13 cellular contexts compared by ENCODE assay signal in genomic region chr5:82494942-82495341, GRCh38.
DNase-seq lines count a peak whose midpoint lies in the region; ATAC-seq and TF ChIP-seq lines count a peak whose summit lies in the region.
"Had no signal": no experiment of that assay in that cellular context is flagged by ENCODE, and none has a peak within 500 bp of the region (broad histone marks: within the 10 kb centered on the region; RNA-seq: fewer than 3 reads in every experiment).

No MANE protein-coding gene starts in this region.

- no peaks in the 10 kb centered on the region for H3K79me2 ChIP-seq in PC-3 (ENCODE audit: low read length)

- BruUV-seq in PC-3 (replicated peaks; lab: Mats Ljungman, UMichigan), result no TSS peak

- H3K27me3 Mint-ChIP-seq in nephron progenitor cell (ENCODE audit: low read depth, poor library complexity), result no peaks in the 10 kb centered on the region
- H3K27me3 Mint-ChIP-seq: naive B cell had no signal

- no peak overlapping the region for H3K9ac ChIP-seq in PC-3 (ENCODE audit: low read length)

- TF ChIP-seq CTCF in AG04450 (IDR thresholded peaks at IDR 0.05; ENCODE audit: low read depth, low read length) (peak; percentile 44), PC-3 (conservative IDR thresholded peaks at IDR 0.05; ENCODE audit: low read depth, low read length) (peak; percentile 56), fibroblast of villous mesenchyme (IDR thresholded peaks at IDR 0.05; ENCODE audit: insufficient read depth, low read depth, low read length) (peak; percentile 52), nephron progenitor cell (IDR thresholded peaks at IDR 0.05) (no peak)

- no peaks in the 10 kb centered on the region for H4K20me1 ChIP-seq in PC-3 (ENCODE audit: low read length)

- no peak overlapping the region for H3K4me2 ChIP-seq in PC-3 (ENCODE audit: low read length)

- no peaks in the 10 kb centered on the region for H3K36me3 ChIP-seq in PC-3 (ENCODE audit: low read depth, low read length)
- H3K36me3 ChIP-seq: MG63 had no signal

- CTCF ChIA-PET in AG04450 (lab: Charles Lee), result interaction anchor here (0.6 to 1.6 kb wide), 5 partner anchors 10 to 183 kb away, joined by 3 to 4 read pairs (median 3); no protein-coding TSS in a partner anchor
- CTCF ChIA-PET in PC-3 (lab: Charles Lee), result interaction anchor here (0.7 kb wide), 1 partner anchor 488 kb away, joined by 4 read pairs; no protein-coding TSS in a partner anchor

- no peak overlapping the region for H3K27ac ChIP-seq in AG04450 (ENCODE audit: low read depth, low read length)
- H3K27ac ChIP-seq in PC-3 (ENCODE audit: low read length), result no peak overlapping the region

- H3K4me3 Mint-ChIP-seq in nephron progenitor cell, result no peak overlapping the region
- H3K4me3 Mint-ChIP-seq: naive B cell had no signal

- ATAC-seq in PC-3, result no peak
- no peak for ATAC-seq in left colon
- no peak for ATAC-seq in HG02885 (IDR thresholded peaks at IDR 0.05; ENCODE audit: poor library complexity, unreplicated experiment)
- no peak for ATAC-seq in HG02938 (IDR thresholded peaks at IDR 0.05; ENCODE audit: unreplicated experiment)

- no peaks in the 10 kb centered on the region for H3K4me1 ChIP-seq in PC-3 (ENCODE audit: insufficient read depth, low read length)

- H3K27me3 ChIP-seq in AG04450 (ENCODE audit: control insufficient read depth, insufficient read depth, low read length) (peaks cover 3% of the 10 kb centered on the region), PC-3 (ENCODE audit: low read length) (no peaks in the 10 kb centered on the region)
- H3K27me3 ChIP-seq: MG63 had no signal

- POLR2A ChIA-PET in AG04450 (lab: Yijun Ruan, JAX) (no interaction called here), PC-3 (lab: Charles Lee; ENCODE audit: unreplicated experiment) (no interaction called here)

- peaks cover 5% of the 10 kb centered on the region for H3K36me3 Mint-ChIP-seq in nephron progenitor cell (ENCODE audit: low read depth)
- H3K36me3 Mint-ChIP-seq: naive B cell had no signal

- H3K27ac Mint-ChIP-seq in nephron progenitor cell, result no peak overlapping the region
- H3K27ac Mint-ChIP-seq: naive B cell had no signal

- no peaks in the 10 kb centered on the region for H3K9me3 ChIP-seq in AG04450 (ENCODE audit: control insufficient read depth, insufficient read depth, low read length)
- H3K9me3 ChIP-seq in PC-3 (ENCODE audit: low read length), result no peaks in the 10 kb centered on the region

- H3K4me3 ChIP-seq in AG04450 (ENCODE audit: low read depth, low read length) (no peak overlapping the region), PC-3 (ENCODE audit: low read length) (no peak overlapping the region), fibroblast of villous mesenchyme (ENCODE audit: low read depth, low read length) (no peak overlapping the region)
- H3K4me3 ChIP-seq: MG63 had no signal

- H3K9me3 Mint-ChIP-seq in nephron progenitor cell, result peaks cover 19% of the 10 kb centered on the region

- H2AFZ ChIP-seq in PC-3 (ENCODE audit: low read length), result no peak overlapping the region

- DNase-seq in AG04450 (ENCODE audit: low read depth, low spot score) (no peak), GM03348 (ENCODE audit: low spot score) (peak; percentile 6), PC-3 (peak; percentile 19), fibroblast of villous mesenchyme (ENCODE audit: low read depth) (peak; percentile 23), nephron progenitor cell (no peak), left colon (no peak)
- DNase-seq: activated naive CD4-positive, alpha-beta T cell treated with Interleukin-2 at 50 U/mL for 16 hours; caudate nucleus; MG63; naive B cell; NCI-H446 had no signal

- peaks cover 4% of the 10 kb centered on the region for H3K4me1 Mint-ChIP-seq in nephron progenitor cell
- H3K4me1 Mint-ChIP-seq: naive B cell had no signal

- no peaks in the 10 kb centered on the region for H3F3A ChIP-seq in PC-3 (ENCODE audit: low read length, unreplicated experiment)

- no peaks in the 10 kb centered on the region for H3K9me2 ChIP-seq in PC-3 (replicated peaks; ENCODE audit: low read length)

- intact Hi-C loops in PC-3 (cut with micrococcal nuclease) (no loop called here), left colon (cut with DNase I, micrococcal nuclease) (no loop called here)

Comparison
In these comparisons a context has a peak if more than half of its experiments do, and no peak if none do; other contexts are left out.
1. DNase-seq: peak in GM03348 (single experiment), PC-3 (single experiment) and fibroblast of villous mesenchyme (single experiment); none in AG04450 (single experiment), nephron progenitor cell (single experiment) and left colon (0 of 2).